In genomic region chr1:155858805-155859233, GRCh38 we compare ENCODE assay signal across 1 cellular context.
TF ChIP-seq lines count a peak whose summit lies in the region.

No MANE protein-coding gene starts in this region.

TF ChIP-seq in GM12878, 131 proteins besides CTCF, POLR2A, EP300 and RAD21 (continues in another document):
- peak; percentile 33; the same call in 1 of the 2 replicates for TF ChIP-seq IKZF1 (conservative IDR thresholded peaks at IDR 0.05)
- peak; percentile 76; the same call in 1 of the 2 replicates for TF ChIP-seq RB1 (IDR thresholded peaks at IDR 0.05; ENCODE audit: borderline replicate concordance)
- TF ChIP-seq CHD2 (IDR thresholded peaks at IDR 0.05; ENCODE audit: borderline replicate concordance, low read depth, low read length): no peak
- TF ChIP-seq ZNF24 (IDR thresholded peaks at IDR 0.05): no peak
- no peak for TF ChIP-seq CEBPZ (IDR thresholded peaks at IDR 0.05; ENCODE audit: low read depth, low read length)
- no peak for TF ChIP-seq ZBTB33 (IDR thresholded peaks at IDR 0.05)
- TF ChIP-seq SP1 (IDR thresholded peaks at IDR 0.05; ENCODE audit: low read depth, low read length): no peak
- no peak for TF ChIP-seq MAX (IDR thresholded peaks at IDR 0.05; ENCODE audit: low read depth, low read length)
- no peak for TF ChIP-seq CBX5 (IDR thresholded peaks at IDR 0.05; ENCODE audit: low read depth)
- peak; percentile 57 for TF ChIP-seq SMAD1 (IDR thresholded peaks at IDR 0.05; ENCODE audit: low read depth, partially characterized antibody)
- TF ChIP-seq E2F4 (IDR thresholded peaks at IDR 0.05; ENCODE audit: low read depth, low read length): no peak
- peak; percentile 72; the same call in 1 of the 2 replicates for TF ChIP-seq DPF2 (IDR thresholded peaks at IDR 0.05)
- no peak for TF ChIP-seq SUZ12 (IDR thresholded peaks at IDR 0.05; ENCODE audit: unreplicated experiment)
- TF ChIP-seq BRCA1 (IDR thresholded peaks at IDR 0.05; ENCODE audit: low read depth, low read length): no peak
- TF ChIP-seq ZBTB40 (IDR thresholded peaks at IDR 0.05; ENCODE audit: borderline replicate concordance): no peak
- no peak for TF ChIP-seq CHD1 (IDR thresholded peaks at IDR 0.05; ENCODE audit: low read depth, low read length)
- peak; percentile 22; the same call in 1 of the 2 replicates for TF ChIP-seq RAD51 (IDR thresholded peaks at IDR 0.05)
- TF ChIP-seq ZSCAN29 (IDR thresholded peaks at IDR 0.05): no peak
- TF ChIP-seq PAX8 (IDR thresholded peaks at IDR 0.05): no peak
- no peak for TF ChIP-seq KAT2A (conservative IDR thresholded peaks at IDR 0.05; ENCODE audit: control insufficient read depth, low read depth, low read length)
- TF ChIP-seq RELA (IDR thresholded peaks at IDR 0.05; ENCODE audit: borderline replicate concordance, partially characterized antibody): no peak
- no peak for TF ChIP-seq E4F1 (IDR thresholded peaks at IDR 0.05; ENCODE audit: borderline replicate concordance, partially characterized antibody)
- TF ChIP-seq HCFC1 (IDR thresholded peaks at IDR 0.05; ENCODE audit: low read length): no peak
- no peak for TF ChIP-seq POLR2AphosphoS5 (IDR thresholded peaks at IDR 0.05; ENCODE audit: low read length)
- no peak for TF ChIP-seq SKIL (IDR thresholded peaks at IDR 0.05; ENCODE audit: low read depth, poor library complexity, severe bottlenecking)
- no peak for TF ChIP-seq SRF (IDR thresholded peaks at IDR 0.05; ENCODE audit: low read depth in 2 of 2, low read length in 2 of 2)
- 0 out of 2 replicates have a peak, but pooled peaks have one; percentile 10 for TF ChIP-seq JUNB (IDR thresholded peaks at IDR 0.05)
- no peak for TF ChIP-seq USF2 (IDR thresholded peaks at IDR 0.05; ENCODE audit: borderline replicate concordance, low read depth, low read length)
- TF ChIP-seq TCF12 (IDR thresholded peaks at IDR 0.05; ENCODE audit: low read depth, low read length): no peak
- no peak for TF ChIP-seq RBBP5 (conservative IDR thresholded peaks at IDR 0.05)
- no peak for TF ChIP-seq NRF1 (conservative IDR thresholded peaks at IDR 0.05; ENCODE audit: low read depth, low read length)
- no peak for TF ChIP-seq MEF2B (IDR thresholded peaks at IDR 0.05; ENCODE audit: partially characterized antibody, poor library complexity, severe bottlenecking)
- no peak for TF ChIP-seq IRF5 (IDR thresholded peaks at IDR 0.05; ENCODE audit: borderline replicate concordance)
- peak; percentile 72 for TF ChIP-seq RELB (IDR thresholded peaks at IDR 0.05; ENCODE audit: low read depth)
- no peak for TF ChIP-seq ASH2L (IDR thresholded peaks at IDR 0.05; ENCODE audit: borderline replicate concordance, low read depth)
- TF ChIP-seq FOXK2 (IDR thresholded peaks at IDR 0.05): no peak
- no peak for TF ChIP-seq CEBPB (IDR thresholded peaks at IDR 0.05; ENCODE audit: borderline replicate concordance in 1 of 2, low read depth in 2 of 2, low read length in 2 of 2)
- no peak for TF ChIP-seq SMAD5 (IDR thresholded peaks at IDR 0.05; ENCODE audit: low read depth)
- no peak for TF ChIP-seq ATF7 (IDR thresholded peaks at IDR 0.05; ENCODE audit: low read depth)
- TF ChIP-seq BMI1 (IDR thresholded peaks at IDR 0.05; ENCODE audit: borderline replicate concordance): no peak
- TF ChIP-seq BACH1 (IDR thresholded peaks at IDR 0.05; ENCODE audit: borderline replicate concordance): no peak
